In genomic region chr3:160049038-160049437, GRCh38 we compare ENCODE assay signal across 17 cellular contexts.
DNase-seq lines count a peak whose midpoint lies in the region; ATAC-seq and TF ChIP-seq lines count a peak whose summit lies in the region.
"Had no signal": no experiment of that assay in that cellular context is flagged by ENCODE, and none has a peak within 500 bp of the region (broad histone marks: within the 10 kb centered on the region; RNA-seq: fewer than 3 reads in every experiment).

No MANE protein-coding gene starts in this region.

- H3K27ac Mint-ChIP-seq in dendritic cell treated with granulocyte-macrophage colony-stimulating factor and Interleukin-4, amounts not matched to agents 40 ng/mL and 50 ng/mL, for 4 days: peak overlapping the region; percentile 19
- H3K27ac Mint-ChIP-seq in progenitor cell of endocrine pancreas: peak overlapping the region; percentile 77
- H3K27ac Mint-ChIP-seq: B cell; CD8-positive, alpha-beta T cell; H9 had no signal

- DNase-seq in LNCaP clone FGC (ENCODE audit: low read depth) (peak; percentile 86), progenitor cell of endocrine pancreas (ENCODE audit: low spot score, unreplicated experiment) (no peak), cerebellar nuclear complex (lab: John Stamatoyannopoulos, UW) (no peak), T-helper 2 cell (no peak)
- DNase-seq: CD8-positive, alpha-beta T cell; COR-L47; DMS153; DMS79 treated with DMSO at 0.1 percent for 48 hours; EL; GOT3; H9 had no signal

- H3K36me3 Mint-ChIP-seq in dendritic cell treated with granulocyte-macrophage colony-stimulating factor and Interleukin-4, amounts not matched to agents 40 ng/mL and 50 ng/mL, for 4 days (ENCODE audit: low read depth): no peaks in the 10 kb centered on the region
- no peaks in the 10 kb centered on the region for H3K36me3 Mint-ChIP-seq in progenitor cell of endocrine pancreas (ENCODE audit: insufficient read depth)
- H3K36me3 Mint-ChIP-seq: CD14-positive monocyte; CD8-positive, alpha-beta T cell had no signal

- H3K4me3 ChIP-seq in LNCaP clone FGC (ENCODE audit: low read depth, low read length): peak overlapping the region; percentile 1; the same call in 1 of the 2 replicates

- TF ChIP-seq CTCF in 22Rv1 (IDR thresholded peaks at IDR 0.05) (no peak), LNCaP clone FGC (IDR thresholded peaks at IDR 0.05; ENCODE audit: control insufficient read depth, extremely low read depth, insufficient read depth) (no peak), progenitor cell of endocrine pancreas (IDR thresholded peaks at IDR 0.05; ENCODE audit: unreplicated experiment) (no peak)

- ATAC-seq in HG02763 (IDR thresholded peaks at IDR 0.05; ENCODE audit: unreplicated experiment): no peak
- ATAC-seq: CD8-positive, alpha-beta T cell; HepG2 had no signal

- no peaks in the 10 kb centered on the region for H3K9me3 Mint-ChIP-seq in dendritic cell treated with granulocyte-macrophage colony-stimulating factor and Interleukin-4, amounts not matched to agents 40 ng/mL and 50 ng/mL, for 4 days
- H3K9me3 Mint-ChIP-seq in progenitor cell of endocrine pancreas (ENCODE audit: low read depth): no peaks in the 10 kb centered on the region
- H3K9me3 Mint-ChIP-seq: CD14-positive monocyte; CD8-positive, alpha-beta T cell; H9 had no signal

- peak overlapping the region; percentile 96 for H3K27ac ChIP-seq in 22Rv1

- peaks cover 15% of the 10 kb centered on the region for H3K4me1 Mint-ChIP-seq in dendritic cell treated with granulocyte-macrophage colony-stimulating factor and Interleukin-4, amounts not matched to agents 40 ng/mL and 50 ng/mL, for 4 days (ENCODE audit: low read depth)
- H3K4me1 Mint-ChIP-seq in progenitor cell of endocrine pancreas (ENCODE audit: low read depth): no peaks in the 10 kb centered on the region
- H3K4me1 Mint-ChIP-seq: B cell had no signal

- intact Hi-C loops in dendritic cell treated with granulocyte-macrophage colony-stimulating factor and Interleukin-4, amounts not matched to agents 40 ng/mL and 50 ng/mL, for 4 days (cut with micrococcal nuclease): no loop called here

- no peaks in the 10 kb centered on the region for H3K27me3 Mint-ChIP-seq in dendritic cell treated with granulocyte-macrophage colony-stimulating factor and Interleukin-4, amounts not matched to agents 40 ng/mL and 50 ng/mL, for 4 days
- H3K27me3 Mint-ChIP-seq in progenitor cell of endocrine pancreas: peaks cover 2% of the 10 kb centered on the region
- H3K27me3 Mint-ChIP-seq: B cell had no signal

- no peak overlapping the region for H3K4me3 Mint-ChIP-seq in dendritic cell treated with granulocyte-macrophage colony-stimulating factor and Interleukin-4, amounts not matched to agents 40 ng/mL and 50 ng/mL, for 4 days
- no peak overlapping the region for H3K4me3 Mint-ChIP-seq in progenitor cell of endocrine pancreas (ENCODE audit: low read depth)
- H3K4me3 Mint-ChIP-seq: B cell; CD14-positive monocyte; CD8-positive, alpha-beta T cell; H9 had no signal
